Comparison of ENCODE assay signal across 1 cellular context in genomic region chr3:146250449-146251382, GRCh38.
TF ChIP-seq lines count a peak whose summit lies in the region.

Gene PLSCR4, minus strand, starts transcription at chr3:146251105. Its CDS starts 29,034 bp downstream, at chr3:146222071.

TF ChIP-seq in HepG2, 621 proteins besides CTCF, POLR2A, EP300 and RAD21 (continued from another document and continues in another):
- no peak for TF ChIP-seq ZBTB26 (CRISPR knock-in tag; IDR thresholded peaks at IDR 0.05; ENCODE audit: borderline replicate concordance)
- no peak for TF ChIP-seq CEBPG (CRISPR knock-in tag; IDR thresholded peaks at IDR 0.05)
- no peak; the same call in 1 of the 2 replicates for TF ChIP-seq ZNF276 (CRISPR knock-in tag; IDR thresholded peaks at IDR 0.05; ENCODE audit: low read depth)
- TF ChIP-seq ZNF3 (CRISPR knock-in tag; IDR thresholded peaks at IDR 0.05) = no peak
- no peak for TF ChIP-seq TEAD2 (CRISPR knock-in tag; IDR thresholded peaks at IDR 0.05)
- peak; percentile 64 for TF ChIP-seq ZFX (CRISPR knock-in tag; IDR thresholded peaks at IDR 0.05; ENCODE audit: low read depth)
- no peak for TF ChIP-seq TERF1 (CRISPR knock-in tag; IDR thresholded peaks at IDR 0.05)
- no peak for TF ChIP-seq SP140L (CRISPR knock-in tag; IDR thresholded peaks at IDR 0.05; ENCODE audit: borderline replicate concordance)
- peak; percentile 46 for TF ChIP-seq RBFOX2 (IDR thresholded peaks at IDR 0.05; ENCODE audit: low read depth, low read length)
- TF ChIP-seq TARDBP (CRISPR knock-in tag; IDR thresholded peaks at IDR 0.05) = peak; percentile 33; the same call in 1 of the 2 replicates
- TF ChIP-seq HHEX (CRISPR knock-in tag; IDR thresholded peaks at IDR 0.05) = no peak
- TF ChIP-seq ZNF564 (CRISPR knock-in tag; IDR thresholded peaks at IDR 0.05) = 0 out of 2 replicates have a peak, but pooled peaks have one; percentile 58
- TF ChIP-seq ZNF841 (CRISPR knock-in tag; IDR thresholded peaks at IDR 0.05; ENCODE audit: borderline replicate concordance) = no peak
- TF ChIP-seq ZFY (CRISPR knock-in tag; IDR thresholded peaks at IDR 0.05) = peak; percentile 53; the same call in 1 of the 2 replicates
- 0 out of 2 replicates have a peak, but pooled peaks have one; percentile 48 for TF ChIP-seq ZNF891 (CRISPR knock-in tag; IDR thresholded peaks at IDR 0.05)
- no peak for TF ChIP-seq ARID3A (IDR thresholded peaks at IDR 0.05; ENCODE audit: low read depth, low read length)
- no peak for TF ChIP-seq ZNF614 (CRISPR knock-in tag; IDR thresholded peaks at IDR 0.05; ENCODE audit: borderline replicate concordance)
- no peak for TF ChIP-seq ZNF644 (CRISPR knock-in tag; IDR thresholded peaks at IDR 0.05; ENCODE audit: low read depth)
- TF ChIP-seq UBTF (CRISPR knock-in tag; IDR thresholded peaks at IDR 0.05) = peak; percentile 67; the same call in 1 of the 2 replicates
- no peak for TF ChIP-seq CREBL2 (CRISPR knock-in tag; IDR thresholded peaks at IDR 0.05; ENCODE audit: borderline replicate concordance)
- TF ChIP-seq TBX3 (IDR thresholded peaks at IDR 0.05; ENCODE audit: borderline replicate concordance) = no peak
- TF ChIP-seq ZKSCAN5 (CRISPR knock-in tag; IDR thresholded peaks at IDR 0.05) = no peak
- no peak for TF ChIP-seq CBX5 (CRISPR knock-in tag; IDR thresholded peaks at IDR 0.05; ENCODE audit: borderline replicate concordance)
- no peak for TF ChIP-seq JARID2 (CRISPR knock-in tag; IDR thresholded peaks at IDR 0.05; ENCODE audit: insufficient replicate concordance)
- no peak for TF ChIP-seq PCBP2 (optimal IDR thresholded peaks at IDR 0.05; ENCODE audit: low read depth, low read length, poor library complexity, severe bottlenecking)
- TF ChIP-seq HMG20A (CRISPR knock-in tag; IDR thresholded peaks at IDR 0.05; ENCODE audit: borderline replicate concordance) = no peak
- no peak for TF ChIP-seq FOXP4 (CRISPR knock-in tag; IDR thresholded peaks at IDR 0.05)
- TF ChIP-seq ZNF451 (CRISPR knock-in tag; IDR thresholded peaks at IDR 0.05) = no peak
- TF ChIP-seq ZNF710 (CRISPR knock-in tag; IDR thresholded peaks at IDR 0.05; ENCODE audit: borderline replicate concordance) = no peak
- no peak for TF ChIP-seq SNRNP70 (IDR thresholded peaks at IDR 0.05; ENCODE audit: low read depth, low read length)
- TF ChIP-seq ZNF574 (CRISPR knock-in tag; IDR thresholded peaks at IDR 0.05) = peak; percentile 27; the same call in 1 of the 2 replicates
- no peak for TF ChIP-seq ZNF562 (CRISPR knock-in tag; IDR thresholded peaks at IDR 0.05; ENCODE audit: borderline replicate concordance)
- TF ChIP-seq HMGXB3 (CRISPR knock-in tag; IDR thresholded peaks at IDR 0.05; ENCODE audit: borderline replicate concordance) = no peak
- TF ChIP-seq MTF2 (CRISPR knock-in tag; IDR thresholded peaks at IDR 0.05; ENCODE audit: borderline replicate concordance) = no peak
- no peak for TF ChIP-seq BATF2 (CRISPR knock-in tag; IDR thresholded peaks at IDR 0.05)
